In the genomic region with DNA sequence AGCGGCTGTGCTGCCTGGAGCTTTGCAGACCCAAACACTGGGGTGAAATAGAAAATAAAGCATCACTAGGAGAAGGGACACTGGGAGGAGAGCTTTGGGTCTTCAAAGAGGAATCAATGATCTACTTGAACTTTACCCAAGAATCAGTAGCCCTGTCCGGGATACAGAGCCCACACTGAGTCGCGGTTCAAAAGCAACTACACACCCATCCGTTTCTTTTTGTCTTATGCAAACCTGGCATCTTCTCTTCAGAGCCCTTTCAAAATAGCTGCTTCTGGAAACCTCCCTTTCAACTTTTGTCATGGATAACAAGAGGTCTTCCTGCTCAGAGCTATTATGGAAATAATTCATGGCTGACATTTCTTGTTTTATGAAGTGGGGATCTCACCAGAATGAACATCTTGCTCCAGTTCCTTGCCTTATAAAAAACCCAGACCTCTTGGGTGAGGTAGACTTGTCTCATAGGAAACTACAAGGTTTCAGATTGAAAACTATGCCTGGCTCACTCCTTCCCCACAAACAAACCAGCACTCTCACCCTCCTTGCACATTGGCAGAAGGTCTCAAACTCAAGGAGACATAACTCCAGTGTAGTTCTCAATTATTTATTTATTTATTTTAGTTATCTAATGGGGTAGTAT, we compare ENCODE assay signal across 1 cellular context.
TF ChIP-seq lines count a peak whose summit lies in the region.

No MANE protein-coding gene starts in this region.

TF ChIP-seq in H1, 55 proteins besides CTCF, POLR2A, EP300 and RAD21:
- TF ChIP-seq CBX5 (IDR thresholded peaks at IDR 0.05; ENCODE audit: low read depth, low read length) (no peak), SIRT6 (IDR thresholded peaks at IDR 0.05; ENCODE audit: low read length) (no peak), POU5F1 (IDR thresholded peaks at IDR 0.05; ENCODE audit: low read depth, low read length) (no peak), TAF1 (IDR thresholded peaks at IDR 0.05; ENCODE audit: low read depth, low read length) (no peak), HDAC2 (IDR thresholded peaks at IDR 0.05; ENCODE audit: borderline replicate concordance in 1 of 2, low read depth in 2 of 2, low read length in 2 of 2) (no peak), SIX5 (IDR thresholded peaks at IDR 0.05; ENCODE audit: low read depth, low read length) (no peak), NRF1 (IDR thresholded peaks at IDR 0.05; ENCODE audit: low read depth, low read length) (no peak), TCF12 (IDR thresholded peaks at IDR 0.05; ENCODE audit: low read depth, low read length) (no peak)
- TF ChIP-seq, protein P1, sequence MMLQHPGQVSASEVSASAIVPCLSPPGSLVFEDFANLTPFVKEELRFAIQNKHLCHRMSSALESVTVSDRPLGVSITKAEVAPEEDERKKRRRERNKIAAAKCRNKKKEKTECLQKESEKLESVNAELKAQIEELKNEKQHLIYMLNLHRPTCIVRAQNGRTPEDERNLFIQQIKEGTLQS (IDR thresholded peaks at IDR 0.05; ENCODE audit: insufficient read depth, low read depth, low read length) = no peak
